In the genomic region with DNA sequence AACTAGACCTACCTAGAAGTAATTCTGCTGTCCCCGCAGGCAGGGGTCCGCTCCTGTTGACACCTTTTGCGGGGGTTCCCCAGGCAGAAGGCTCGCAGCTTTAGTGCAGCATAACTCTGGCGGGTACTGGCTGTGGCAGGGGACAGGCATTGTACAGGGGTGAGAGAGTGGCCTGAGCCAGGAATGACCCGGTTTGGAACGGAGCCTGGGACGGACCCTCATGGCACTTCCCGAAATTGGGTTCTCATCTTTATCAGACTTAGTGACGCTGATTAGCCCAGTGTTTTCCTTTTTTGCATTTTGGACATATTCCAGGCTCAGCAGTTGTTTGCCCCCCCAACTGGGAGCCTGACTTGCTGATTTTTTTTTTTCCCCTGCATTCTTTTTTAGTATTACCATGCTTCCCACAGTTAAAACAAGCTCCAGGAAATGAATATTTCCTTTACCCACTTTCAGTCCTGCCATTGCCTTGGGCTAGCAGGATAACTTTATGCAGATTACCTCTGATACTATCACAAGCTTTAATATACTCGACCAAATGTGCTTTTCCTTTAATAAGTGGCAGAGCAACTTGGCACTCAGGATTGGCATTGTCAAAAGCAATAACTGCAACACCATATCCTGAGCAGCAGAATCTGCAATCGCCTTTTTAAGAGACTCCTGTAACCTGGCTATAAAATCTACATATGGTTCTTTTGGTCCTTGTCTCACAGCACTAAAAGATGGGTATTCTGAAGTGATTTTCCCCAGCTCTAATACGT, we compare ENCODE assay signal across 17 cellular contexts. TPM values are rescaled to one million over a fixed set of nuclear protein-coding genes. Genes with fewer than 3 reads are reported as not detected.
DNase-seq lines count a peak whose midpoint lies in the region; ATAC-seq and TF ChIP-seq lines count a peak whose summit lies in the region.
"Had no signal": no experiment of that assay in that cellular context is flagged by ENCODE, and none has a peak within 500 bp of the region (broad histone marks: within the 10 kb centered on the region; RNA-seq: fewer than 3 reads in every experiment).

No MANE protein-coding gene starts in this region.

- H3K27ac Mint-ChIP-seq in CD8-positive, alpha-beta memory T cell, result no peak overlapping the region
- H3K27ac Mint-ChIP-seq in brain, result peak overlapping the region in 4 of 5 experiments; percentile 65 to 87 (median 70)
- H3K27ac Mint-ChIP-seq: activated naive CD8-positive, alpha-beta T cell treated with anti-CD3 and anti-CD28 coated beads, Interleukin-2, amount 10 ng/mL, durations not matched to agents 7 days and 5 days; memory B cell had no signal

- no peaks in the 10 kb centered on the region for H3K27me3 ChIP-seq in CD8-positive, alpha-beta memory T cell (ENCODE audit: insufficient read depth, low read length, poor library complexity, severe bottlenecking)
- no peaks in the 10 kb centered on the region for H3K27me3 ChIP-seq in rectal smooth muscle tissue (ENCODE audit: control insufficient read depth, insufficient read depth, low read length)

- CTCF ChIA-PET in CD8-positive, alpha-beta memory T cell (lab: Charles Lee), result no interaction called here

- no peak for TF ChIP-seq CTCF in brain (conservative IDR thresholded peaks at IDR 0.05)

- no peak for DNase-seq in CD8-positive, alpha-beta memory T cell
- DNase-seq in left ventricle myocardium superior (no peak), anterior cingulate cortex (lab: John Stamatoyannopoulos, UW) (no peak), NCI-H774 (lab: John Stamatoyannopoulos, UW) (no peak), GOT3 (lab: John Stamatoyannopoulos, UW) (no peak)
- no peak for DNase-seq in stimulated activated CD4-positive, alpha-beta T cell treated with anti-CD3 and anti-CD28 coated beads, Interleukin-12 subunit alpha, Interleukin-12 subunit beta, amount 100 ng/mL, for 4 hours
- DNase-seq: activated CD4-positive, alpha-beta T cell treated with anti-CD3 and anti-CD28 coated beads for 4 hours; activated naive CD8-positive, alpha-beta T cell treated with anti-CD3 and anti-CD28 coated beads, Interleukin-2, amount 10 ng/mL, durations not matched to agents 7 days and 5 days; CD4-positive, alpha-beta memory T cell; NCI-H1048; NCI-H526 treated with DMSO at 0.1 percent for 48 hours had no signal

- no peaks in the 10 kb centered on the region for H3K9me3 ChIP-seq in CD8-positive, alpha-beta memory T cell (ENCODE audit: low read length)

- H3K27ac ChIP-seq in CD8-positive, alpha-beta memory T cell (ENCODE audit: low read depth, low read length), result peak overlapping the region; percentile 53
- H3K27ac ChIP-seq in rectal smooth muscle tissue (ENCODE audit: low read depth, low read length), result peak overlapping the region; percentile 81

- H3K27me3 Mint-ChIP-seq in CD8-positive, alpha-beta memory T cell, result peaks cover 0 to 6% of the 10 kb centered on the region in 2 donors
- peaks cover 6% of the 10 kb centered on the region for H3K27me3 Mint-ChIP-seq in brain

- intact Hi-C loops in left ventricle myocardium superior (cut with micrococcal nuclease), result no loop called here

- no peaks in the 10 kb centered on the region for H3K9me3 Mint-ChIP-seq in CD8-positive, alpha-beta memory T cell
- H3K9me3 Mint-ChIP-seq in brain, result no peaks in the 10 kb centered on the region
- H3K9me3 Mint-ChIP-seq: CD4-positive, alpha-beta memory T cell; memory B cell; neural crest cell; stimulated activated effector memory CD8-positive, alpha-beta T cell treated with anti-CD3 and anti-CD28 coated beads, Interleukin-12 subunit alpha, Interleukin-12 subunit beta, amount 100 ng/mL, for 72 hours had no signal

- no peak overlapping the region for H3K4me3 ChIP-seq in CD8-positive, alpha-beta memory T cell (ENCODE audit: low read length)
- H3K4me3 ChIP-seq in rectal smooth muscle tissue (ENCODE audit: low read length), result no peak overlapping the region
- H3K4me3 ChIP-seq: skin epidermis had no signal

- H3K4me1 ChIP-seq in CD8-positive, alpha-beta memory T cell (ENCODE audit: insufficient read depth, low read length), result no peaks in the 10 kb centered on the region
- peaks cover 22% of the 10 kb centered on the region for H3K4me1 ChIP-seq in rectal smooth muscle tissue (ENCODE audit: control insufficient read depth, insufficient read depth, low read length)

- H3K36me3 ChIP-seq in CD8-positive, alpha-beta memory T cell (ENCODE audit: insufficient read depth, low read length), result no peaks in the 10 kb centered on the region
- no peaks in the 10 kb centered on the region for H3K36me3 ChIP-seq in rectal smooth muscle tissue (ENCODE audit: control insufficient read depth, insufficient read depth, low read length)

- no peak overlapping the region for H3K4me3 Mint-ChIP-seq in CD8-positive, alpha-beta memory T cell
- peak overlapping the region in 2 of 5 experiments; percentile 8 to 34 for H3K4me3 Mint-ChIP-seq in brain
- H3K4me3 Mint-ChIP-seq: activated naive CD8-positive, alpha-beta T cell treated with anti-CD3 and anti-CD28 coated beads, Interleukin-2, amount 10 ng/mL, durations not matched to agents 7 days and 5 days; CD4-positive, alpha-beta memory T cell; memory B cell; neural crest cell; stimulated activated effector memory CD8-positive, alpha-beta T cell treated with anti-CD3 and anti-CD28 coated beads, Interleukin-12 subunit alpha, Interleukin-12 subunit beta, amount 100 ng/mL, for 72 hours had no signal

- POLR2A ChIA-PET in CD8-positive, alpha-beta memory T cell (lab: Charles Lee), result no interaction called here

- ATAC-seq in left ventricle myocardium superior, result peak; percentile 20
- ATAC-seq: stimulated activated effector memory CD8-positive, alpha-beta T cell treated with anti-CD3 and anti-CD28 coated beads, Interleukin-12 subunit alpha, Interleukin-12 subunit beta, amount 100 ng/mL, for 72 hours had no signal

- H3K36me3 Mint-ChIP-seq in CD8-positive, alpha-beta memory T cell, result no peaks in the 10 kb centered on the region
- H3K36me3 Mint-ChIP-seq in brain, result no peaks in the 10 kb centered on the region
- H3K36me3 Mint-ChIP-seq: activated naive CD8-positive, alpha-beta T cell treated with anti-CD3 and anti-CD28 coated beads, Interleukin-2, amount 10 ng/mL, durations not matched to agents 7 days and 5 days; CD4-positive, alpha-beta memory T cell; memory B cell; stimulated activated effector memory CD8-positive, alpha-beta T cell treated with anti-CD3 and anti-CD28 coated beads, Interleukin-12 subunit alpha, Interleukin-12 subunit beta, amount 100 ng/mL, for 72 hours had no signal

- H3K9ac ChIP-seq in rectal smooth muscle tissue (ENCODE audit: low read length), result no peak overlapping the region

- no peaks in the 10 kb centered on the region for H3K4me1 Mint-ChIP-seq in CD8-positive, alpha-beta memory T cell
- H3K4me1 Mint-ChIP-seq in brain, result peaks cover 33% of the 10 kb centered on the region
- H3K4me1 Mint-ChIP-seq: activated naive CD8-positive, alpha-beta T cell treated with anti-CD3 and anti-CD28 coated beads, Interleukin-2, amount 10 ng/mL, durations not matched to agents 7 days and 5 days; CD4-positive, alpha-beta memory T cell; memory B cell; neural crest cell; stimulated activated effector memory CD8-positive, alpha-beta T cell treated with anti-CD3 and anti-CD28 coated beads, Interleukin-12 subunit alpha, Interleukin-12 subunit beta, amount 100 ng/mL, for 72 hours had no signal

RNA-seq across cellular contexts. Expression of gene WDR1, which starts 55.9 kb away (rescaled TPM):
- total RNA-seq in CD8-positive, alpha-beta memory T cell, result 100 to 1,000 TPM; 409 TPM
- polyA plus RNA-seq in CD8-positive, alpha-beta memory T cell, result 377 TPM
- polyA plus RNA-seq in brain (ENCODE audit: insufficient read depth, low read depth, low replicate concordance), result 207 TPM
- 182 TPM for total RNA-seq in left ventricle myocardium superior

Comparison
In these comparisons a context has a peak if more than half of its experiments do, and no peak if none do; other contexts are left out.
1. H3K27ac Mint-ChIP-seq: peak in brain (4 of 5); none in CD8-positive, alpha-beta memory T cell (0 of 8).